In genomic region chr7:140902305-140902953, GRCh38 we compare ENCODE assay signal across 10 cellular contexts. TPM values are rescaled to one million over a fixed set of nuclear protein-coding genes. Genes with fewer than 3 reads are reported as not detected.
A peak's percentile ranks its signal among the peaks of the same experiment; 100 is the strongest.
DNase-seq lines count a peak whose midpoint lies in the region; ATAC-seq and TF ChIP-seq lines count a peak whose summit lies in the region.
"Had no signal": no experiment of that assay in that cellular context is flagged by ENCODE, and none has a peak within 500 bp of the region (broad histone marks: within the 10 kb centered on the region; RNA-seq: fewer than 3 reads in every experiment).

No MANE protein-coding gene starts in this region.

- DNase-seq in activated CD4-positive, alpha-beta T cell treated with anti-CD3 and anti-CD28 coated beads for 36 hours, result no peak
- no peak for DNase-seq in activated CD4-positive, alpha-beta T cell treated with anti-CD3 and anti-CD28 coated beads for 4 hours
- peak in 7 of 9 donors; percentile 36 to 71 (median 60) for DNase-seq in naive thymus-derived CD4-positive, alpha-beta T cell
- DNase-seq in erythroblast (lab: John Stamatoyannopoulos, UW) (no peak), ovary (no peak)
- no peak for DNase-seq in effector CD8-positive, alpha-beta T cell (lab: John Stamatoyannopoulos, UW)
- DNase-seq: 8988T; activated CD8-positive, alpha-beta memory T cell treated with anti-CD3 and anti-CD28 coated beads, Interleukin-2, amount 50 U/mL, for 48 hours had no signal

- intact Hi-C loops in activated CD4-positive, alpha-beta T cell treated with anti-CD3 and anti-CD28 coated beads for 36 hours (cut with DNase I, micrococcal nuclease), result loop anchor here (1.0 to 5.0 kb wide), 2 partner anchors 22 to 110 kb away; partner anchors contain the start of genes BRAF (in 2 of the 2) and MRPS33 (in 1 of the 2)
- intact Hi-C loops in naive thymus-derived CD4-positive, alpha-beta T cell (cut with micrococcal nuclease), result loop anchor here (1.0 to 2.0 kb wide), 2 partner anchors 16 to 22 kb away; partner anchors contain the start of gene BRAF (in 2 of the 2)
- intact Hi-C loops in ovary (cut with DNase I), result no loop called here

- H3K4me3 Mint-ChIP-seq in activated CD4-positive, alpha-beta T cell treated with anti-CD3 and anti-CD28 coated beads for 36 hours, result peak overlapping the region; percentile 42
- peak overlapping the region; percentile 58 to 83 (median 72) for H3K4me3 Mint-ChIP-seq in naive thymus-derived CD4-positive, alpha-beta T cell

- no peaks in the 10 kb centered on the region for H3K27me3 Mint-ChIP-seq in activated CD4-positive, alpha-beta T cell treated with anti-CD3 and anti-CD28 coated beads for 36 hours
- no peaks in the 10 kb centered on the region for H3K27me3 Mint-ChIP-seq in naive thymus-derived CD4-positive, alpha-beta T cell

- no peaks in the 10 kb centered on the region for H3K36me3 ChIP-seq in naive thymus-derived CD4-positive, alpha-beta T cell (ENCODE audit: control insufficient read depth in 2 of 3, insufficient read depth in 3 of 3, low read length in 3 of 3)
- H3K36me3 ChIP-seq in ovary, result no peaks in the 10 kb centered on the region

- POLR2A ChIA-PET in activated CD4-positive, alpha-beta T cell treated with anti-CD3 and anti-CD28 coated beads for 36 hours (lab: Charles Lee), result interaction anchor here (0.6 to 1.7 kb wide), 4 partner anchors 9 to 80 kb away, joined by 4 to 8 read pairs (median 4); no protein-coding TSS in a partner anchor
- POLR2A ChIA-PET in naive thymus-derived CD4-positive, alpha-beta T cell (lab: Charles Lee), result interaction anchor here (0.7 to 2.7 kb wide), 4 partner anchors 13 to 1460 kb away, joined by 3 to 10 read pairs (median 4); partner anchors contain the start of gene BRAF

- no peaks in the 10 kb centered on the region for H3K27me3 ChIP-seq in naive thymus-derived CD4-positive, alpha-beta T cell (ENCODE audit: control insufficient read depth in 2 of 2, insufficient read depth in 2 of 2, low read length in 2 of 2)
- H3K27me3 ChIP-seq in ovary, result no peaks in the 10 kb centered on the region

- peaks cover 0 to 11% of the 10 kb centered on the region in 2 donors for H3K4me1 ChIP-seq in naive thymus-derived CD4-positive, alpha-beta T cell (ENCODE audit: control insufficient read depth in 2 of 2, insufficient read depth in 2 of 2, low read length in 2 of 2)
- peaks cover 3% of the 10 kb centered on the region for H3K4me1 ChIP-seq in ovary (ENCODE audit: insufficient read depth)

- WGBS in ovary, 3 donors, result 95 to 98% (median 96%) methylated on average over 2 of the region's 2 CpGs

- peaks cover 5% of the 10 kb centered on the region for H3K9me3 Mint-ChIP-seq in activated CD4-positive, alpha-beta T cell treated with anti-CD3 and anti-CD28 coated beads for 36 hours (ENCODE audit: low read depth)
- H3K9me3 Mint-ChIP-seq in naive thymus-derived CD4-positive, alpha-beta T cell, result peaks cover 0 to 4% (median 0%) of the 10 kb centered on the region in 11 donors

- peak overlapping the region; percentile 58 for H3K27ac ChIP-seq in naive thymus-derived CD4-positive, alpha-beta T cell (ENCODE audit: low read depth, low read length)
- no peak overlapping the region for H3K27ac ChIP-seq in ovary

- TF ChIP-seq CTCF in ovary (IDR thresholded peaks at IDR 0.05), result no peak

- H3K27ac Mint-ChIP-seq in activated CD4-positive, alpha-beta T cell treated with anti-CD3 and anti-CD28 coated beads for 36 hours, result peak overlapping the region; percentile 95
- peak overlapping the region; percentile 73 to 94 (median 87) for H3K27ac Mint-ChIP-seq in naive thymus-derived CD4-positive, alpha-beta T cell

- H3K9me3 ChIP-seq in naive thymus-derived CD4-positive, alpha-beta T cell (ENCODE audit: control insufficient read depth in 2 of 3, low read length in 3 of 3), result no peaks in the 10 kb centered on the region
- H3K9me3 ChIP-seq in ovary, result no peaks in the 10 kb centered on the region

- CTCF ChIA-PET in activated CD4-positive, alpha-beta T cell treated with anti-CD3 and anti-CD28 coated beads for 36 hours (lab: Charles Lee), result interaction anchor here (0.6 to 1.3 kb wide), 4 partner anchors 18 to 91 kb away, joined by 3 to 4 read pairs (median 3); no protein-coding TSS in a partner anchor
- CTCF ChIA-PET in naive thymus-derived CD4-positive, alpha-beta T cell (lab: Charles Lee), result no interaction called here

- peaks cover 68% of the 10 kb centered on the region for H3K4me1 Mint-ChIP-seq in activated CD4-positive, alpha-beta T cell treated with anti-CD3 and anti-CD28 coated beads for 36 hours
- H3K4me1 Mint-ChIP-seq in naive thymus-derived CD4-positive, alpha-beta T cell, result peaks cover 31 to 84% (median 75%) of the 10 kb centered on the region in 7 donors

- TF ChIP-seq POLR2A in erythroblast (IDR thresholded peaks at IDR 0.05; ENCODE audit: low read length), result no peak
- TF ChIP-seq POLR2A in ovary (IDR thresholded peaks at IDR 0.05), result no peak

- no peak for TF ChIP-seq EP300 in ovary (IDR thresholded peaks at IDR 0.05)

- peak; percentile 83 for ATAC-seq in activated CD4-positive, alpha-beta T cell treated with anti-CD3 and anti-CD28 coated beads for 36 hours
- ATAC-seq in GM21786 (IDR thresholded peaks at IDR 0.05; ENCODE audit: unreplicated experiment) (peak; percentile 75), HG03520 (IDR thresholded peaks at IDR 0.05; ENCODE audit: unreplicated experiment) (peak; percentile 82)
- peak; percentile 65 for ATAC-seq in naive thymus-derived CD4-positive, alpha-beta T cell

- peak overlapping the region; percentile 28 for H3K4me3 ChIP-seq in naive thymus-derived CD4-positive, alpha-beta T cell (ENCODE audit: low read length)
- H3K4me3 ChIP-seq in ovary, result no peak overlapping the region

- peaks cover 7% of the 10 kb centered on the region for H3K36me3 Mint-ChIP-seq in activated CD4-positive, alpha-beta T cell treated with anti-CD3 and anti-CD28 coated beads for 36 hours (ENCODE audit: low read depth)
- H3K36me3 Mint-ChIP-seq in naive thymus-derived CD4-positive, alpha-beta T cell, result peaks cover 0 to 16% (median 4%) of the 10 kb centered on the region in 5 donors

RNA-seq across cellular contexts. Expression of gene BRAF, which starts 22.3 kb away (rescaled TPM):
- 10 to 100 TPM; 30.8 to 47.2 TPM for total RNA-seq in activated CD4-positive, alpha-beta T cell treated with anti-CD3 and anti-CD28 coated beads for 36 hours
- total RNA-seq in naive thymus-derived CD4-positive, alpha-beta T cell, result 10 to 100 TPM; 25.8 to 58.7 (median 49.7) TPM
- polyA plus RNA-seq in naive thymus-derived CD4-positive, alpha-beta T cell, result 10 to 100 TPM; 11.2 to 13.9 TPM
- 10 to 100 TPM; 35.9 to 52.0 (median 43.4) TPM for total RNA-seq in ovary
- polyA plus RNA-seq in ovary, result 10 to 100 TPM in 1 of 2 donors, 1 to 10 TPM in 1; 8.3 to 18.7 TPM

Comparison
In these comparisons a context has a peak if more than half of its experiments do, and no peak if none do; other contexts are left out.
1. DNase-seq: peak in naive thymus-derived CD4-positive, alpha-beta T cell (7 of 9); none in activated CD4-positive, alpha-beta T cell treated with anti-CD3 and anti-CD28 coated beads for 36 hours (single experiment), activated CD4-positive, alpha-beta T cell treated with anti-CD3 and anti-CD28 coated beads for 4 hours (0 of 2), erythroblast (0 of 2), effector CD8-positive, alpha-beta T cell (single experiment) and ovary (0 of 5).
2. intact Hi-C loops: an anchor here in activated CD4-positive, alpha-beta T cell treated with anti-CD3 and anti-CD28 coated beads for 36 hours (1.0 to 5.0 kb wide) and naive thymus-derived CD4-positive, alpha-beta T cell (1.0 to 2.0 kb wide); none called in ovary.
3. Peak in every context shown above with its lines, with median percentiles within 50 percentile points of each other: ATAC-seq.